In the genomic region with DNA sequence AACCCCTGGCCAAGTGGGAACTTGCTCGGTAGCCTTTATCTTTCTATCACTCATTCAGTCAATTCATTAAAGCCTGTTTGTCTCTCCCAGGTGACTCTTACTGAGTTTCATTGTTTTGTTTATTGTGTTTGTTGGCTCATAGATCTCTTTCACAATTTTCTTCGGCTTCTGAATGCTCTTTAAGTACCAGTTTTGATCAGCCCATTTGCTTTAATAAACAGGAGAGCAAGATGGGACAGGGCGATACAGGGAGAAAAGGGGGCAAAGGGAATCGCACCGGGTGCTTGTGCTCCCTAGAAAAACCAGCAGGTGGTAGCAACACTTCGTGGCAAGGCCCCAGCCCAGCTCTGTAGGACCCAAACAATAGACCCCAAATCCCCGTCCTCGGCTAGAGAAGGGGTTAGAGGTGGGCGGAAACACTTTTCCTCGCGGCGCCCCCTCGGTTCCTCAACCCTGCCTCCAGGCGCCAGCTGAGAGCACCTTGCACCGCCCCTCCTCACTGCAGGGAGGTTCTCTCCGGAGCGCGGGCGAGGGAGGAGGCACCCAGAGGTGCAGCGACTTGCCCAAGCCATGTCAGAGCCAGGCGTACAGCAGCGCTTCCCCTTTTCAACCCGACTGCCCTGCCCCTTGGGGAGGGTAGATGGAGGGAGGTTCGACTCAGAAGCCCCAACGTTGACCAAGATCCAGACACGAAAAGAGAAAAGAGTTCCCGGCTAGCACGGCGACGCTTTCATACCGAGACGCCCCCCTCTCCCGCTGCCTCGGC, we compare ENCODE assay signal across 1 cellular context.
A peak's percentile ranks its signal among the peaks of the same experiment; 100 is the strongest.
TF ChIP-seq lines count a peak whose summit lies in the region.

No MANE protein-coding gene starts in this region.

TF ChIP-seq in HepG2, 621 proteins besides CTCF, POLR2A, EP300 and RAD21 (continued from another document):
- TF ChIP-seq, protein P1, sequence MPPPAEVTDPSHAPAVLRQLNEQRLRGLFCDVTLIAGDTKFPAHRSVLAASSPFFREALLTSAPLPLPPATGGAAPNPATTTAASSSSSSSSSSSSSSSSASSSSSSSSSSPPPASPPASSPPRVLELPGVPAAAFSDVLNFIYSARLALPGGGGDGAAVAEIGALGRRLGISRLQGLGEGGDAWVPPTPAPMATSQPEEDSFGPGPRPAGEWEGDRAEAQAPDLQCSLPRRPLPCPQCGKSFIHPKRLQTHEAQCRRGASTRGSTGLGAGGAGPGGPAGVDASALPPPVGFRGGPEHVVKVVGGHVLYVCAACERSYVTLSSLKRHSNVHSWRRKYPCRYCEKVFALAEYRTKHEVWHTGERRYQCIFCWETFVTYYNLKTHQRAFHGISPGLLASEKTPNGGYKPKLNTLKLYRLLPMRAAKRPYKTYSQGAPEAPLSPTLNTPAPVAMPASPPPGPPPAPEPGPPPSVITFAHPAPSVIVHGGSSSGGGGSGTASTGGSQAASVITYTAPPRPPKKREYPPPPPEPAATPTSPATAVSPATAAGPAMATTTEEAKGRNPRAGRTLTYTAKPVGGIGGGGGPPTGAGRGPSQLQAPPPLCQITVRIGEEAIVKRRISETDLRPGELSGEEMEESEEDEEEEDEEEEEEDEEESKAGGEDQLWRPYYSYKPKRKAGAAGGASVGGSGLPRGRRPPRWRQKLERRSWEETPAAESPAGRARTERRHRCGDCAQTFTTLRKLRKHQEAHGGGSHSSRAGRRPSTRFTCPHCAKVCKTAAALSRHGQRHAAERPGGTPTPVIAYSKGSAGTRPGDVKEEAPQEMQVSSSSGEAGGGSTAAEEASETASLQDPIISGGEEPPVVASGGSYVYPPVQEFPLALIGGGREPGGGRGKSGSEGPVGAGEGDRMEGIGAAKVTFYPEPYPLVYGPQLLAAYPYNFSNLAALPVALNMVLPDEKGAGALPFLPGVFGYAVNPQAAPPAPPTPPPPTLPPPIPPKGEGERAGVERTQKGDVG (CRISPR knock-in tag; IDR thresholded peaks at IDR 0.05; ENCODE audit: borderline replicate concordance): no peak
- TF ChIP-seq SMC3 (IDR thresholded peaks at IDR 0.05; ENCODE audit: low read length) (peak; percentile 23; the same call in 1 of the 2 replicates), ZNF776 (CRISPR knock-in tag; IDR thresholded peaks at IDR 0.05) (no peak), ZFX (CRISPR knock-in tag; IDR thresholded peaks at IDR 0.05; ENCODE audit: low read depth) (peak; percentile 34; the same call in 1 of the 2 replicates), CREM (IDR thresholded peaks at IDR 0.05) (no peak), CREM (CRISPR knock-in tag; IDR thresholded peaks at IDR 0.05) (no peak), MYNN (CRISPR knock-in tag; IDR thresholded peaks at IDR 0.05; ENCODE audit: low read depth) (no peak), STAG1 (CRISPR knock-in tag; IDR thresholded peaks at IDR 0.05) (peak; percentile 54; the same call in 1 of the 2 replicates), BORCS8-MEF2B (CRISPR knock-in tag; IDR thresholded peaks at IDR 0.05) (0 out of 2 replicates have a peak, but pooled peaks have one; percentile 10), FOXA3 (CRISPR knock-in tag; IDR thresholded peaks at IDR 0.05) (no peak), ZNF121 (CRISPR knock-in tag; IDR thresholded peaks at IDR 0.05) (peak; percentile 40; the same call in 1 of the 2 replicates), ZNF263 (CRISPR knock-in tag; IDR thresholded peaks at IDR 0.05) (0 out of 2 replicates have a peak, but pooled peaks have one; percentile 50), RFX1 (IDR thresholded peaks at IDR 0.05) (no peak)
- TF ChIP-seq, protein P2, sequence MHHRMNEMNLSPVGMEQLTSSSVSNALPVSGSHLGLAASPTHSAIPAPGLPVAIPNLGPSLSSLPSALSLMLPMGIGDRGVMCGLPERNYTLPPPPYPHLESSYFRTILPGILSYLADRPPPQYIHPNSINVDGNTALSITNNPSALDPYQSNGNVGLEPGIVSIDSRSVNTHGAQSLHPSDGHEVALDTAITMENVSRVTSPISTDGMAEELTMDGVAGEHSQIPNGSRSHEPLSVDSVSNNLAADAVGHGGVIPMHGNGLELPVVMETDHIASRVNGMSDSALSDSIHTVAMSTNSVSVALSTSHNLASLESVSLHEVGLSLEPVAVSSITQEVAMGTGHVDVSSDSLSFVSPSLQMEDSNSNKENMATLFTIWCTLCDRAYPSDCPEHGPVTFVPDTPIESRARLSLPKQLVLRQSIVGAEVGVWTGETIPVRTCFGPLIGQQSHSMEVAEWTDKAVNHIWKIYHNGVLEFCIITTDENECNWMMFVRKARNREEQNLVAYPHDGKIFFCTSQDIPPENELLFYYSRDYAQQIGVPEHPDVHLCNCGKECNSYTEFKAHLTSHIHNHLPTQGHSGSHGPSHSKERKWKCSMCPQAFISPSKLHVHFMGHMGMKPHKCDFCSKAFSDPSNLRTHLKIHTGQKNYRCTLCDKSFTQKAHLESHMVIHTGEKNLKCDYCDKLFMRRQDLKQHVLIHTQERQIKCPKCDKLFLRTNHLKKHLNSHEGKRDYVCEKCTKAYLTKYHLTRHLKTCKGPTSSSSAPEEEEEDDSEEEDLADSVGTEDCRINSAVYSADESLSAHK (CRISPR knock-in tag; IDR thresholded peaks at IDR 0.05; ENCODE audit: borderline replicate concordance): no peak
- TF ChIP-seq, protein P3, sequence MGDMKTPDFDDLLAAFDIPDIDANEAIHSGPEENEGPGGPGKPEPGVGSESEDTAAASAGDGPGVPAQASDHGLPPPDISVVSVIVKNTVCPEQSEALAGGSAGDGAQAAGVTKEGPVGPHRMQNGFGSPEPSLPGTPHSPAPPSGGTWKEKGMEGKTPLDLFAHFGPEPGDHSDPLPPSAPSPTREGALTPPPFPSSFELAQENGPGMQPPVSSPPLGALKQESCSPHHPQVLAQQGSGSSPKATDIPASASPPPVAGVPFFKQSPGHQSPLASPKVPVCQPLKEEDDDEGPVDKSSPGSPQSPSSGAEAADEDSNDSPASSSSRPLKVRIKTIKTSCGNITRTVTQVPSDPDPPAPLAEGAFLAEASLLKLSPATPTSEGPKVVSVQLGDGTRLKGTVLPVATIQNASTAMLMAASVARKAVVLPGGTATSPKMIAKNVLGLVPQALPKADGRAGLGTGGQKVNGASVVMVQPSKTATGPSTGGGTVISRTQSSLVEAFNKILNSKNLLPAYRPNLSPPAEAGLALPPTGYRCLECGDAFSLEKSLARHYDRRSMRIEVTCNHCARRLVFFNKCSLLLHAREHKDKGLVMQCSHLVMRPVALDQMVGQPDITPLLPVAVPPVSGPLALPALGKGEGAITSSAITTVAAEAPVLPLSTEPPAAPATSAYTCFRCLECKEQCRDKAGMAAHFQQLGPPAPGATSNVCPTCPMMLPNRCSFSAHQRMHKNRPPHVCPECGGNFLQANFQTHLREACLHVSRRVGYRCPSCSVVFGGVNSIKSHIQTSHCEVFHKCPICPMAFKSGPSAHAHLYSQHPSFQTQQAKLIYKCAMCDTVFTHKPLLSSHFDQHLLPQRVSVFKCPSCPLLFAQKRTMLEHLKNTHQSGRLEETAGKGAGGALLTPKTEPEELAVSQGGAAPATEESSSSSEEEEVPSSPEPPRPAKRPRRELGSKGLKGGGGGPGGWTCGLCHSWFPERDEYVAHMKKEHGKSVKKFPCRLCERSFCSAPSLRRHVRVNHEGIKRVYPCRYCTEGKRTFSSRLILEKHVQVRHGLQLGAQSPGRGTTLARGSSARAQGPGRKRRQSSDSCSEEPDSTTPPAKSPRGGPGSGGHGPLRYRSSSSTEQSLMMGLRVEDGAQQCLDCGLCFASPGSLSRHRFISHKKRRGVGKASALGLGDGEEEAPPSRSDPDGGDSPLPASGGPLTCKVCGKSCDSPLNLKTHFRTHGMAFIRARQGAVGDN (CRISPR knock-in tag; IDR thresholded peaks at IDR 0.05): peak; percentile 38
- TF ChIP-seq, protein P4, sequence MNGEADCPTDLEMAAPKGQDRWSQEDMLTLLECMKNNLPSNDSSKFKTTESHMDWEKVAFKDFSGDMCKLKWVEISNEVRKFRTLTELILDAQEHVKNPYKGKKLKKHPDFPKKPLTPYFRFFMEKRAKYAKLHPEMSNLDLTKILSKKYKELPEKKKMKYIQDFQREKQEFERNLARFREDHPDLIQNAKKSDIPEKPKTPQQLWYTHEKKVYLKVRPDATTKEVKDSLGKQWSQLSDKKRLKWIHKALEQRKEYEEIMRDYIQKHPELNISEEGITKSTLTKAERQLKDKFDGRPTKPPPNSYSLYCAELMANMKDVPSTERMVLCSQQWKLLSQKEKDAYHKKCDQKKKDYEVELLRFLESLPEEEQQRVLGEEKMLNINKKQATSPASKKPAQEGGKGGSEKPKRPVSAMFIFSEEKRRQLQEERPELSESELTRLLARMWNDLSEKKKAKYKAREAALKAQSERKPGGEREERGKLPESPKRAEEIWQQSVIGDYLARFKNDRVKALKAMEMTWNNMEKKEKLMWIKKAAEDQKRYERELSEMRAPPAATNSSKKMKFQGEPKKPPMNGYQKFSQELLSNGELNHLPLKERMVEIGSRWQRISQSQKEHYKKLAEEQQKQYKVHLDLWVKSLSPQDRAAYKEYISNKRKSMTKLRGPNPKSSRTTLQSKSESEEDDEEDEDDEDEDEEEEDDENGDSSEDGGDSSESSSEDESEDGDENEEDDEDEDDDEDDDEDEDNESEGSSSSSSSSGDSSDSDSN (CRISPR knock-in tag; IDR thresholded peaks at IDR 0.05): 0 out of 2 replicates have a peak, but pooled peaks have one; percentile 18
- TF ChIP-seq, protein P5, sequence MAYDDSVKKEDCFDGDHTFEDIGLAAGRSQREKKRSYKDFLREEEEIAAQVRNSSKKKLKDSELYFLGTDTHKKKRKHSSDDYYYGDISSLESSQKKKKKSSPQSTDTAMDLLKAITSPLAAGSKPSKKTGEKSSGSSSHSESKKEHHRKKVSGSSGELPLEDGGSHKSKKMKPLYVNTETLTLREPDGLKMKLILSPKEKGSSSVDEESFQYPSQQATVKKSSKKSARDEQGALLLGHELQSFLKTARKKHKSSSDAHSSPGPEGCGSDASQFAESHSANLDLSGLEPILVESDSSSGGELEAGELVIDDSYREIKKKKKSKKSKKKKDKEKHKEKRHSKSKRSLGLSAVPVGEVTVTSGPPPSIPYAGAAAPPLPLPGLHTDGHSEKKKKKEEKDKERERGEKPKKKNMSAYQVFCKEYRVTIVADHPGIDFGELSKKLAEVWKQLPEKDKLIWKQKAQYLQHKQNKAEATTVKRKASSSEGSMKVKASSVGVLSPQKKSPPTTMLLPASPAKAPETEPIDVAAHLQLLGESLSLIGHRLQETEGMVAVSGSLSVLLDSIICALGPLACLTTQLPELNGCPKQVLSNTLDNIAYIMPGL (CRISPR knock-in tag; IDR thresholded peaks at IDR 0.05; ENCODE audit: borderline replicate concordance in 1 of 2, low read depth in 1 of 2): 0 out of 4 replicates have a peak, but pooled peaks of 1 of the 2 experiments have one; percentile 26
